8 cellular contexts compared by ENCODE assay signal in genomic region chrX:136497556-136498048, GRCh38. TPM values are rescaled to one million over a fixed set of nuclear protein-coding genes. Genes with fewer than 3 reads are reported as not detected.
DNase-seq lines count a peak whose midpoint lies in the region; ATAC-seq and TF ChIP-seq lines count a peak whose summit lies in the region.

HTATSF1 (plus strand) TSS chrX:136497592; CDS start chrX:136497685, 93 bp downstream.

- H4K20me1 ChIP-seq in DOHH2 (ENCODE audit: control insufficient read depth, insufficient read depth, low read depth, low read length), result no peaks in the 10 kb centered on the region

- intact Hi-C loops in lower leg skin (cut with DNase I; ENCODE audit: low total_unique reads), result no loop called here

- no peaks in the 10 kb centered on the region for H3K9me2 ChIP-seq in DOHH2 (replicated peaks; ENCODE audit: control insufficient read depth, low read length)

- H3K27me3 ChIP-seq in DOHH2 (ENCODE audit: control insufficient read depth, low read length) (no peaks in the 10 kb centered on the region), thoracic aorta (replicated peaks; ENCODE audit: insufficient read depth) (no peaks in the 10 kb centered on the region)

- peak within 1 kb of the TSS; percentile 89 for H3K27ac ChIP-seq in DOHH2 (ENCODE audit: low read depth, low read length)
- H3K27ac ChIP-seq in thoracic aorta, result peak within 1 kb of the TSS; percentile 87 to 89

- H3K4me2 ChIP-seq in DOHH2 (ENCODE audit: low read length), result peak within 1 kb of the TSS; percentile 85

- H3K79me2 ChIP-seq in DOHH2 (ENCODE audit: control insufficient read depth, low read length), result peaks cover 25% of the 10 kb centered on the region

- WGBS in lower leg skin, 2 donors, result 0 to 42% methylated on average over 16 to 35 of the region's 35 CpGs

- TF ChIP-seq CTCF in DOHH2 (IDR thresholded peaks at IDR 0.05; ENCODE audit: low read depth, low read length, poor library complexity, severe bottlenecking) (no peak), NB4 (IDR thresholded peaks at IDR 0.05; ENCODE audit: low read depth, low read length) (no peak), lower leg skin (IDR thresholded peaks at IDR 0.05) (no peak), thoracic aorta (IDR thresholded peaks at IDR 0.05) (no peak)

- no peak for DNase-seq in NB4 (ENCODE audit: low read depth)
- DNase-seq in cerebellum (ENCODE audit: low spot score), result peak; percentile 7
- DNase-seq in lower leg skin (ENCODE audit: low spot score in 2 of 2), result peak in 1 of 2 donors; percentile 85
- no peak for DNase-seq in thoracic aorta (ENCODE audit: low spot score)
- DNase-seq in NCI-H1930 (lab: John Stamatoyannopoulos, UW), result no peak

- H3K4me3 ChIP-seq in DOHH2 (ENCODE audit: low read length) (peak within 1 kb of the TSS; percentile 95), NB4 (ENCODE audit: low read depth, low read length) (peak within 1 kb of the TSS; percentile 87), lower leg skin (ENCODE audit: low read depth, poor library complexity, severe bottlenecking) (peak within 1 kb of the TSS; percentile 28), thoracic aorta (peak within 1 kb of the TSS; percentile 82)

- ATAC-seq in GM21619 (IDR thresholded peaks at IDR 0.05; ENCODE audit: unreplicated experiment), result peak; percentile 17
- ATAC-seq in thoracic aorta (ENCODE audit: insufficient number of reproducible peaks, low FRiP score, low read depth), result peak; percentile 34
- no peak for ATAC-seq in HG02763 (IDR thresholded peaks at IDR 0.05; ENCODE audit: unreplicated experiment)

- peaks cover 6% of the 10 kb centered on the region for H3F3A ChIP-seq in DOHH2 (ENCODE audit: control insufficient read depth, insufficient read depth)

- H3K36me3 ChIP-seq in DOHH2 (ENCODE audit: control insufficient read depth, low read length) (peaks cover 29% of the 10 kb centered on the region), thoracic aorta (peaks cover 6% of the 10 kb centered on the region)

- H3K9me3 ChIP-seq in DOHH2 (ENCODE audit: control insufficient read depth, insufficient read depth, low read length) (no peaks in the 10 kb centered on the region), thoracic aorta (no peaks in the 10 kb centered on the region)

- TF ChIP-seq POLR2A in NB4 (IDR thresholded peaks at IDR 0.05; ENCODE audit: extremely low read depth, insufficient read length) (no peak), lower leg skin (IDR thresholded peaks at IDR 0.05) (no peak)

- H3K4me1 ChIP-seq in DOHH2 (ENCODE audit: control insufficient read depth, low read length), result peaks cover 22% of the 10 kb centered on the region
- H3K4me1 ChIP-seq in thoracic aorta (ENCODE audit: control insufficient read depth in 1 of 2, low read depth in 2 of 2), result no peaks in the 10 kb centered on the region

RNA-seq across cellular contexts. Expression of gene HTATSF1, which starts in this region (rescaled TPM):
- total RNA-seq in cerebellum (50.9 TPM), lower leg skin (10 to 100 TPM; 36.0 to 56.2 (median 46.6) TPM), thoracic aorta (10 to 100 TPM; 47.2 to 59.3 TPM)

Comparison
In these comparisons a context has a peak if more than half of its experiments do, and no peak if none do; other contexts are left out.
1. H3K4me3 ChIP-seq: peak in every context shown above with its lines; median percentile 95 in DOHH2; 87 in NB4; 82 in thoracic aorta; 28 in lower leg skin.